ENCODE assay signal across 10 cellular contexts in genomic region chr4:706834-707598, GRCh38. TPM values are rescaled to one million over a fixed set of nuclear protein-coding genes. Genes with fewer than 3 reads are reported as not detected.
DNase-seq lines count a peak whose midpoint lies in the region; ATAC-seq and TF ChIP-seq lines count a peak whose summit lies in the region.
"Had no signal": no experiment of that assay in that cellular context is flagged by ENCODE, and none has a peak within 500 bp of the region (broad histone marks: within the 10 kb centered on the region; RNA-seq: fewer than 3 reads in every experiment).

No MANE protein-coding gene starts in this region.

- H3K36me3 ChIP-seq in heart left ventricle (peaks cover 0 to 3% (median 0%) of the 10 kb centered on the region in 9 donors), mucosa of rectum (ENCODE audit: control insufficient read depth in 2 of 2, insufficient read depth in 2 of 2, low read length in 2 of 2) (no peaks in the 10 kb centered on the region), vagina (no peaks in the 10 kb centered on the region)
- H3K36me3 ChIP-seq: pancreas had no signal

- H3K36me3 Mint-ChIP-seq in dendritic cell treated with granulocyte-macrophage colony-stimulating factor and Interleukin-4, amounts not matched to agents 40 ng/mL and 50 ng/mL, for 4 days (ENCODE audit: low read depth) = peaks cover 33% of the 10 kb centered on the region

- H3K27me3 Mint-ChIP-seq in dendritic cell treated with granulocyte-macrophage colony-stimulating factor and Interleukin-4, amounts not matched to agents 40 ng/mL and 50 ng/mL, for 4 days = peaks cover 9% of the 10 kb centered on the region

- no peak for ATAC-seq in heart left ventricle
- no peak for ATAC-seq in HG02870 (IDR thresholded peaks at IDR 0.05; ENCODE audit: unreplicated experiment)
- ATAC-seq: pancreas had no signal

- DNase-seq in heart left ventricle = peak in 2 of 5 donors; percentile 21 to 64
- no peak for DNase-seq in cardiac septum (ENCODE audit: low spot score)
- DNase-seq in vagina (ENCODE audit: extremely low spot score in 2 of 2) = no peak
- no peak for DNase-seq in stimulated activated naive CD4-positive, alpha-beta T cell treated with Interleukin-2 at 50 U/mL for 16 hours (lab: John Stamatoyannopoulos, UW)
- DNase-seq in NCI-H1417 treated with DMSO at 0.1 percent for 48 hours (lab: John Stamatoyannopoulos, UW) = no peak
- DNase-seq: NCI-H2107 had no signal

- H3K4me1 ChIP-seq in heart left ventricle (peaks cover 5 to 36% (median 19%) of the 10 kb centered on the region in 12 donors), mucosa of rectum (ENCODE audit: control insufficient read depth in 2 of 2, insufficient read depth in 2 of 2, low read length in 2 of 2) (peaks cover 16 to 17% of the 10 kb centered on the region in 2 donors), vagina (peaks cover 41% of the 10 kb centered on the region)

- no peaks in the 10 kb centered on the region for H3K27me3 ChIP-seq in heart left ventricle
- H3K27me3 ChIP-seq in mucosa of rectum (ENCODE audit: control insufficient read depth in 2 of 2, insufficient read depth in 2 of 2, low read length in 2 of 2) = no peaks in the 10 kb centered on the region
- H3K27me3 ChIP-seq in vagina = no peaks in the 10 kb centered on the region
- H3K27me3 ChIP-seq: pancreas had no signal

- WGBS in heart left ventricle, 4 donors = 45 to 48% (median 47%) methylated on average over 4 to 21 of the region's 21 CpGs; no CpG with 5 or more reads in 1 of the 4 donors

- H3K4me3 ChIP-seq in heart left ventricle = peak overlapping the region; percentile 10 to 99 (median 72)
- peak overlapping the region; percentile 24 to 50 for H3K4me3 ChIP-seq in mucosa of rectum (ENCODE audit: low read length in 2 of 2)
- peak overlapping the region; percentile 81 to 98 for H3K4me3 ChIP-seq in vagina

- peak overlapping the region; percentile 35 for H3K27ac Mint-ChIP-seq in dendritic cell treated with granulocyte-macrophage colony-stimulating factor and Interleukin-4, amounts not matched to agents 40 ng/mL and 50 ng/mL, for 4 days

- no peaks in the 10 kb centered on the region for H3K9me3 Mint-ChIP-seq in dendritic cell treated with granulocyte-macrophage colony-stimulating factor and Interleukin-4, amounts not matched to agents 40 ng/mL and 50 ng/mL, for 4 days

- H3K9ac ChIP-seq in mucosa of rectum (ENCODE audit: low read depth in 1 of 2, low read length in 2 of 2) = peak overlapping the region; percentile 24 to 30

- peak overlapping the region in 2 of 12 donors; percentile 14 to 48 for H3K27ac ChIP-seq in heart left ventricle
- H3K27ac ChIP-seq in mucosa of rectum (ENCODE audit: low read depth in 2 of 2, low read length in 2 of 2) = no peak overlapping the region
- peak overlapping the region; percentile 90 for H3K27ac ChIP-seq in vagina
- H3K27ac ChIP-seq: pancreas had no signal

- no peak for TF ChIP-seq POLR2A in heart left ventricle (IDR thresholded peaks at IDR 0.05)
- TF ChIP-seq POLR2A in vagina (IDR thresholded peaks at IDR 0.05) = no peak

- H3K9me3 ChIP-seq in heart left ventricle (no peaks in the 10 kb centered on the region), mucosa of rectum (ENCODE audit: control insufficient read depth in 2 of 2, low read length in 2 of 2) (no peaks in the 10 kb centered on the region), vagina (no peaks in the 10 kb centered on the region)
- H3K9me3 ChIP-seq: pancreas had no signal

- no peak for TF ChIP-seq CTCF in heart left ventricle (IDR thresholded peaks at IDR 0.05)
- TF ChIP-seq CTCF in vagina (IDR thresholded peaks at IDR 0.05) = no peak

- H3K4me1 Mint-ChIP-seq in dendritic cell treated with granulocyte-macrophage colony-stimulating factor and Interleukin-4, amounts not matched to agents 40 ng/mL and 50 ng/mL, for 4 days (ENCODE audit: low read depth) = peaks cover 59% of the 10 kb centered on the region

- peak overlapping the region; percentile 49 for H3K4me3 Mint-ChIP-seq in dendritic cell treated with granulocyte-macrophage colony-stimulating factor and Interleukin-4, amounts not matched to agents 40 ng/mL and 50 ng/mL, for 4 days

- intact Hi-C loops in heart left ventricle (cut with DNase I) = no loop called here
- intact Hi-C loops in cardiac septum (cut with DNase I) = no loop called here
- intact Hi-C loops in dendritic cell treated with granulocyte-macrophage colony-stimulating factor and Interleukin-4, amounts not matched to agents 40 ng/mL and 50 ng/mL, for 4 days (cut with micrococcal nuclease) = loop anchor here (5.0 kb wide), 1 partner anchor 75 kb away; no protein-coding TSS in a partner anchor
- intact Hi-C loops in vagina (cut with DNase I) = no loop called here

RNA-seq across cellular contexts. Expression of gene PCGF3, which starts 1.4 kb away (rescaled TPM):
- total RNA-seq in heart left ventricle (10 to 100 TPM; 16.2 to 45.7 (median 21.8) TPM), cardiac septum (24.3 TPM), vagina (64.8 TPM)
- polyA plus RNA-seq in heart left ventricle = 10 to 100 TPM; 24.7 to 26.6 TPM

RNA-seq across cellular contexts. Expression of gene SLC49A3, which starts 18.1 kb away (rescaled TPM):
- total RNA-seq in heart left ventricle (10 to 100 TPM in 3 of 9 donors, 1 to 10 TPM in 6; 5.6 to 20.5 (median 8.9) TPM), cardiac septum (12.1 TPM), vagina (11.0 TPM)
- polyA plus RNA-seq in heart left ventricle = 1 to 10 TPM; 5.2 to 9.8 TPM

RNA-seq across cellular contexts. Expression of gene MYL5, which starts 32.7 kb away (rescaled TPM):
- 10 to 100 TPM in 2 of 9 donors, 1 to 10 TPM in 7; 1.4 to 12.9 (median 5.6) TPM for total RNA-seq in heart left ventricle
- 1 to 10 TPM; 2.0 to 4.4 TPM for polyA plus RNA-seq in heart left ventricle
- total RNA-seq in cardiac septum = 6.5 TPM
- total RNA-seq in vagina = 3.4 TPM

RNA-seq across cellular contexts. Expression of gene ATP5ME, which starts 32.9 kb away (rescaled TPM):
- total RNA-seq in heart left ventricle = 100 to 1,000 TPM; 210 to 906 (median 800) TPM
- 1,000 to 10,000 TPM in 1 of 2 donors, 100 to 1,000 TPM in 1; 552 to 2,413 TPM for polyA plus RNA-seq in heart left ventricle
- total RNA-seq in cardiac septum = 734 TPM
- 181 TPM for total RNA-seq in vagina

Comparison
In these comparisons a context has a peak if more than half of its experiments do, and no peak if none do; other contexts are left out.
1. H3K4me3 ChIP-seq: peak in every context shown above with its lines; median percentile 90 in vagina; 72 in heart left ventricle; 37 in mucosa of rectum.